Comparison of ENCODE assay signal across 9 cellular contexts in the genomic region with DNA sequence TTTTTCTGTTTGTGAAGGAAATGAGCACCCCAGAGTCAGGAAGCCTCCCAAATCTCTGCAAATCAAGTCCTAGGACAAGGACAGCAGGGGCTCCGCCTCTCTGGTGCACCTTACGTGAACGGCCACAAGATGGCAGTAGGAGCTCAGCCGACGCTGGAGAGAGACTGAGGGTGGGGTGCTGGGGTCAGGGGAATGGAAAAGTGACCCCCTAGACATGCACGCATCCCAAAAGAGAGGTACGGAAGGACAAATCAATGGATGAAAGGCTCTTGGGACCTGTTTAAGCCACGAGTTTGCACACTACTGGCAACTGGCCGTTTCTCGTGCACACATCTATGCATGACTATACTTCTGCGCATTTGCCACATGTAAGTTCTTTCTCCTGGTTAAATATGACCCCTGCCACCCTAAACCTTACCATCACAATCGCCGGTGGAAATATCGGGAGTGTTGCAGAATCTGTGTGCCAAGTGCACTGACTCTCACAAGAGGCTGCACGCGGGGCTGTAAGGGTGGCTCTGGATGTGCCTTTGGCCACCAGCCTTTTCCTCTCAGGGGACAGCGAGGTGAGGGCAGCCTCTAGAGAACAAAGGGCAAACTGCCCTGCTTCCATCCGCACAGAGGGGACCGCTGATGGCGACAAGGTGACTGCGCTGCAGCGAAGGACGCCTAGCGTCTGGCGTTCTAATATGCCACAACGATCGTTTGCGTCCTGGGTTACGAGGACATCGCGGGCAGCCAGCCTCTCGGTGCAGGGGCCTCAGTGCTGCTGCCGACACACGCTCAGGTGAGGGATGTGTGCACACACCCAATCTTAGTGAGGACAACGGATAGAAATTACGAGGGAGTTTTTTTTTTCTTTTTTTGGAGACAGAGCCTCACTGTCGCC.
A peak's percentile ranks its signal among the peaks of the same experiment; 100 is the strongest.
DNase-seq lines count a peak whose midpoint lies in the region; ATAC-seq, FAIRE-seq and TF ChIP-seq lines count a peak whose summit lies in the region.
"Had no signal": no experiment of that assay in that cellular context is flagged by ENCODE, and none has a peak within 500 bp of the region (broad histone marks: within the 10 kb centered on the region; RNA-seq: fewer than 3 reads in every experiment).

No MANE protein-coding gene starts in this region.

- ATAC-seq in T-helper 17 cell (peak; percentile 54), GM12878 (peak; percentile 85), GM21717 (IDR thresholded peaks at IDR 0.05; ENCODE audit: unreplicated experiment) (no peak), GM19351 (IDR thresholded peaks at IDR 0.05; ENCODE audit: unreplicated experiment) (no peak)

- TF ChIP-seq CTCF in GM12878 (IDR thresholded peaks at IDR 0.05 in 2 of 3, conservative IDR thresholded peaks at IDR 0.05 in 1 of 3; ENCODE audit: control insufficient read depth in 2 of 3, extremely low read depth in 1 of 3, insufficient read depth in 1 of 3, low read depth in 3 of 3, low read length in 3 of 3), result peak; percentile 87 to 90 (median 88)

- H3K79me2 ChIP-seq in GM12878 (ENCODE audit: control insufficient read depth, insufficient read depth, low read length), result no peaks in the 10 kb centered on the region

- H3K27me3 ChIP-seq in GM12878 (replicated peaks in 1 of 2; ENCODE audit: control insufficient read depth in 2 of 2, insufficient read depth in 2 of 2, low read length in 1 of 2) (no peaks in the 10 kb centered on the region), skeletal muscle satellite cell (ENCODE audit: control insufficient read depth, insufficient read depth, low read length) (no peaks in the 10 kb centered on the region)

- H3K4me1 ChIP-seq in GM12878 (ENCODE audit: control insufficient read depth, insufficient read depth, low read length) (peaks cover 17% of the 10 kb centered on the region), skeletal muscle satellite cell (ENCODE audit: control insufficient read depth, insufficient read depth, low read length) (peaks cover 30% of the 10 kb centered on the region)

- TF ChIP-seq POLR2A in GM12878 (IDR thresholded peaks at IDR 0.05; ENCODE audit: low read depth, low read length), result no peak

- H3K27ac ChIP-seq in GM12878 (ENCODE audit: control insufficient read depth, insufficient read depth), result no peak overlapping the region

- H3K36me3 ChIP-seq in GM12878 (ENCODE audit: control insufficient read depth in 2 of 2, insufficient read depth in 2 of 2, low read length in 1 of 2), result no peaks in the 10 kb centered on the region
- no peaks in the 10 kb centered on the region for H3K36me3 ChIP-seq in skeletal muscle satellite cell (ENCODE audit: insufficient read depth, low read length)

- BruUV-seq in GM12878 (replicated peaks; lab: Mats Ljungman, UMichigan), result no TSS peak

- H3K27ac Mint-ChIP-seq in T-helper 17 cell, result no peak overlapping the region
- H3K27ac Mint-ChIP-seq: activated naive CD4-positive, alpha-beta T cell treated with anti-CD3 and anti-CD28 coated beads, Interleukin-2, amount 50 U/mL, for 24 hours had no signal

- H2AFZ ChIP-seq in GM12878 (ENCODE audit: control insufficient read depth, low read depth, low read length), result no peak overlapping the region

- H3K4me2 ChIP-seq in GM12878 (ENCODE audit: control insufficient read depth, insufficient read depth), result no peak overlapping the region
- H3K4me2 ChIP-seq in skeletal muscle satellite cell (ENCODE audit: low read length), result peak overlapping the region; percentile 35

- TF ChIP-seq RAD21 in GM12878 (IDR thresholded peaks at IDR 0.05; ENCODE audit: insufficient read depth, low read depth, low read length), result peak; percentile 99

- H4K20me1 ChIP-seq in GM12878 (ENCODE audit: control insufficient read depth, insufficient read depth), result no peaks in the 10 kb centered on the region

- no peak for TF ChIP-seq EP300 in GM12878 (IDR thresholded peaks at IDR 0.05; ENCODE audit: borderline replicate concordance in 1 of 2, control insufficient read depth in 1 of 2, low read depth in 2 of 2, low read length in 2 of 2)

- intact Hi-C loops in GM12878 (cut with micrococcal nuclease; ENCODE audit: unreplicated experiment), result loop anchor here (1.0 kb wide), 1 partner anchor 614 kb away; no protein-coding TSS in a partner anchor

- in situ Hi-C loops in GM12878 (cut with MboI), result loop anchor here (10.0 kb wide), 1 partner anchor 265 kb away; no protein-coding TSS in a partner anchor

- DNase-seq in GDM1 (lab: John Stamatoyannopoulos, UW), result peak; percentile 31
- peak; percentile 46 for DNase-seq in M059J (ENCODE audit: low read depth)
- DNase-seq in T-helper 17 cell, result peak; percentile 37 to 56 (median 42)
- DNase-seq in GM12878 (ENCODE audit: low read depth, low spot score), result peak; percentile 17
- peak in 43 of 51 donors; percentile 2 to 67 (median 19) for DNase-seq in hypothalamus (lab: John Stamatoyannopoulos, UW)

- POLR2A ChIA-PET in GM12878 (lab: Charles Lee), result no interaction called here

- peaks cover 18% of the 10 kb centered on the region for H3K27me3 Mint-ChIP-seq in T-helper 17 cell
- H3K27me3 Mint-ChIP-seq: activated naive CD4-positive, alpha-beta T cell treated with anti-CD3 and anti-CD28 coated beads, Interleukin-2, amount 50 U/mL, for 24 hours had no signal

- SMC1A ChIA-PET in GM12878 (lab: Charles Lee; ENCODE audit: uncharacterized antibody, unreplicated experiment), result interaction anchor here (0.8 to 12.6 kb wide), 13 partner anchors 35 to 716 kb away, joined by 3 to 230 read pairs (median 4); no protein-coding TSS in a partner anchor

- WGBS in GM12878 (ENCODE audit: insufficient coverage, insufficient replicate concordance, low lambda C conversion rate, missing lambda C conversion rate), result 69% methylated on average over 37 of the region's 37 CpGs

- no peak overlapping the region for H3K4me3 ChIP-seq in GM12878
- H3K4me3 ChIP-seq in skeletal muscle satellite cell (ENCODE audit: low read length), result no peak overlapping the region

- RAD21 ChIA-PET in GM12878 (lab: Charles Lee; ENCODE audit: unreplicated experiment), result interaction anchor here (0.8 to 7.9 kb wide), 7 partner anchors 32 to 615 kb away, joined by 3 to 56 read pairs (median 4); no protein-coding TSS in a partner anchor

- H3K36me3 Mint-ChIP-seq in T-helper 17 cell (ENCODE audit: low read depth), result no peaks in the 10 kb centered on the region

- H3K9ac ChIP-seq in GM12878 (ENCODE audit: control insufficient read depth, insufficient read depth, low read length) (no peak overlapping the region), skeletal muscle satellite cell (ENCODE audit: low read depth, low read length) (no peak overlapping the region)

- no peak overlapping the region for H3K4me3 Mint-ChIP-seq in T-helper 17 cell
- H3K4me3 Mint-ChIP-seq: activated naive CD4-positive, alpha-beta T cell treated with anti-CD3 and anti-CD28 coated beads, Interleukin-2, amount 50 U/mL, for 24 hours had no signal

- H3K4me1 Mint-ChIP-seq in T-helper 17 cell, result peaks cover 11% of the 10 kb centered on the region

- peak; percentile 44 for FAIRE-seq in GM12878 (lab: Jason Lieb, UNC)

- CTCF ChIA-PET in GM12878 (lab: Yijun Ruan, JAX), result interaction anchor here (1.0 to 10.4 kb wide), 24 partner anchors 7 to 715 kb away, joined by 3 to 202 read pairs (median 4); no protein-coding TSS in a partner anchor

- H3K9me3 ChIP-seq in T-helper 17 cell (ENCODE audit: control insufficient read depth, low read length, poor library complexity, severe bottlenecking) (no peaks in the 10 kb centered on the region), GM12878 (replicated peaks; ENCODE audit: control insufficient read depth, insufficient read depth, low read length) (no peaks in the 10 kb centered on the region; the same call in 2 of the 3 replicates), skeletal muscle satellite cell (replicated peaks; ENCODE audit: low read length) (peaks cover 2% of the 10 kb centered on the region)

TF ChIP-seq in GM12878, 131 proteins besides CTCF, POLR2A, EP300 and RAD21 (continues in another document):
- TF ChIP-seq NR2F1 (conservative IDR thresholded peaks at IDR 0.05), result 0 out of 2 replicates have a peak, but pooled peaks have one; percentile 23
- TF ChIP-seq, protein P1, sequence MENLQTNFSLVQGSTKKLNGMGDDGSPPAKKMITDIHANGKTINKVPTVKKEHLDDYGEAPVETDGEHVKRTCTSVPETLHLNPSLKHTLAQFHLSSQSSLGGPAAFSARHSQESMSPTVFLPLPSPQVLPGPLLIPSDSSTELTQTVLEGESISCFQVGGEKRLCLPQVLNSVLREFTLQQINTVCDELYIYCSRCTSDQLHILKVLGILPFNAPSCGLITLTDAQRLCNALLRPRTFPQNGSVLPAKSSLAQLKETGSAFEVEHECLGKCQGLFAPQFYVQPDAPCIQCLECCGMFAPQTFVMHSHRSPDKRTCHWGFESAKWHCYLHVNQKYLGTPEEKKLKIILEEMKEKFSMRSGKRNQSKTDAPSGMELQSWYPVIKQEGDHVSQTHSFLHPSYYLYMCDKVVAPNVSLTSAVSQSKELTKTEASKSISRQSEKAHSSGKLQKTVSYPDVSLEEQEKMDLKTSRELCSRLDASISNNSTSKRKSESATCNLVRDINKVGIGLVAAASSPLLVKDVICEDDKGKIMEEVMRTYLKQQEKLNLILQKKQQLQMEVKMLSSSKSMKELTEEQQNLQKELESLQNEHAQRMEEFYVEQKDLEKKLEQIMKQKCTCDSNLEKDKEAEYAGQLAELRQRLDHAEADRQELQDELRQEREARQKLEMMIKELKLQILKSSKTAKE (IDR thresholded peaks at IDR 0.05; ENCODE audit: low read depth, poor library complexity, severe bottlenecking), result peak; percentile 38
- TF ChIP-seq, protein P2, sequence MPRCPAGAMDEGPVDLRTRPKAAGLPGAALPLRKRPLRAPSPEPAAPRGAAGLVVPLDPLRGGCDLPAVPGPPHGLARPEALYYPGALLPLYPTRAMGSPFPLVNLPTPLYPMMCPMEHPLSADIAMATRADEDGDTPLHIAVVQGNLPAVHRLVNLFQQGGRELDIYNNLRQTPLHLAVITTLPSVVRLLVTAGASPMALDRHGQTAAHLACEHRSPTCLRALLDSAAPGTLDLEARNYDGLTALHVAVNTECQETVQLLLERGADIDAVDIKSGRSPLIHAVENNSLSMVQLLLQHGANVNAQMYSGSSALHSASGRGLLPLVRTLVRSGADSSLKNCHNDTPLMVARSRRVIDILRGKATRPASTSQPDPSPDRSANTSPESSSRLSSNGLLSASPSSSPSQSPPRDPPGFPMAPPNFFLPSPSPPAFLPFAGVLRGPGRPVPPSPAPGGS (IDR thresholded peaks at IDR 0.05; ENCODE audit: borderline replicate concordance, insufficient read depth, low read depth, low read length, poor library complexity, severe bottlenecking), result no peak
- peak; percentile 96 for TF ChIP-seq SMC3 (IDR thresholded peaks at IDR 0.05; ENCODE audit: borderline replicate concordance, low read length)
- TF ChIP-seq POU2F2 (IDR thresholded peaks at IDR 0.05; ENCODE audit: borderline replicate concordance, low read depth, low read length), result 0 out of 3 replicates have a peak, but pooled peaks have one; percentile 40
- peak; percentile 70 for TF ChIP-seq YY1 (IDR thresholded peaks at IDR 0.05; ENCODE audit: low read depth, low read length)
- TF ChIP-seq FOXM1 (IDR thresholded peaks at IDR 0.05; ENCODE audit: low read depth, low read length), result 0 out of 2 replicates have a peak, but pooled peaks have one; percentile 25

Comparison
In these comparisons a context has a peak if more than half of its experiments do, and no peak if none do; other contexts are left out.
1. ATAC-seq: peak in T-helper 17 cell (single experiment) and GM12878 (single experiment); none in GM21717 (single experiment) and GM19351 (single experiment).
2. Peak in every context shown above with its lines, with median percentiles within 50 percentile points of each other: DNase-seq.